ENCODE assay signal across 27 cellular contexts in the genomic region with DNA sequence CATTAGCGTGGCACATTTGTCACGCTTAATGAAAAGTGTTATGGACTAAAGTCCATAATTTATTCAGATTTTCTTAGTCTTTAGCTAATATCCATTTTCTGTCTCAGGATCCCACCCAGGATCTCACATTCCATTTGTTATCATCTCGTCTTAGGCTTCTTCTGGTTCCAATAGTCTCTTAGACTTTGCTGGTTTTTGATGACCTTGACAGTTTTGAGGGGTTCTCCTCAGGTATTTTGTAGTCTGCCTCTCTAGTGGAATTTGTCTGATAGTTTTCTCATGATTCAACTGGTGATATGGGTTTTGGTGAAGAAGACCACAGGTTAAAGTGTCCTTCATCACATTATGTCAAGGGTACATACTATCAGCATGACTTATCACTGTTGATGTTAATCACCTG.
"Had no signal": no experiment of that assay in that cellular context is flagged by ENCODE, and none has a peak within 500 bp of the region (broad histone marks: within the 10 kb centered on the region; RNA-seq: fewer than 3 reads in every experiment).

No MANE protein-coding gene starts in this region.

- H3K4me2 ChIP-seq: hepatocyte had no signal

- H2AFZ ChIP-seq: hepatocyte had no signal

- H3K27me3 ChIP-seq: colonic mucosa, foreskin keratinocyte, hepatocyte had no signal

- H3K36me3 ChIP-seq: colonic mucosa, esophagus muscularis mucosa, esophagus squamous epithelium, gastrocnemius medialis, gastroesophageal sphincter, heart left ventricle, heart right ventricle had no signal

- ATAC-seq: effector memory CD8-positive, alpha-beta T cell; esophagus mucosa; foreskin keratinocyte; gastrocnemius medialis; gastroesophageal sphincter; heart left ventricle; heart right ventricle had no signal

- H3K9me3 ChIP-seq: colonic mucosa, esophagus squamous epithelium, gastrocnemius medialis had no signal

- H3K27ac ChIP-seq: colonic mucosa, coronary artery, dorsolateral prefrontal cortex, epithelial cell of prostate, esophagus muscularis mucosa, esophagus squamous epithelium, foreskin keratinocyte, gastrocnemius medialis, gastroesophageal sphincter, heart left ventricle, heart right ventricle, hepatocyte had no signal

- DNase-seq: colonic mucosa; cortex of kidney; dermis blood vessel endothelial cell; dorsolateral prefrontal cortex; effector CD4-positive, alpha-beta T cell; effector CD8-positive, alpha-beta T cell; effector memory CD4-positive, alpha-beta T cell; effector memory CD8-positive, alpha-beta T cell; endodermal cell; erythroblast; esophagus squamous epithelium; foreskin fibroblast; foreskin keratinocyte; foreskin melanocyte; gastrocnemius medialis; head of caudate nucleus; heart right ventricle had no signal

- H3K4me3 ChIP-seq: colonic mucosa, coronary artery, dorsolateral prefrontal cortex, esophagus muscularis mucosa, esophagus squamous epithelium, gastrocnemius medialis, gastroesophageal sphincter, heart left ventricle, heart right ventricle, hepatocyte had no signal

- H3K4me1 ChIP-seq: colonic mucosa, esophagus muscularis mucosa, esophagus squamous epithelium, foreskin keratinocyte, gastrocnemius medialis, gastroesophageal sphincter, heart left ventricle, heart right ventricle had no signal

- FAIRE-seq: endometrium, endothelial cell of umbilical vein, frontal cortex had no signal

- H3K79me2 ChIP-seq: hepatocyte had no signal
